ENCODE assay signal across 29 cellular contexts in the genomic region with DNA sequence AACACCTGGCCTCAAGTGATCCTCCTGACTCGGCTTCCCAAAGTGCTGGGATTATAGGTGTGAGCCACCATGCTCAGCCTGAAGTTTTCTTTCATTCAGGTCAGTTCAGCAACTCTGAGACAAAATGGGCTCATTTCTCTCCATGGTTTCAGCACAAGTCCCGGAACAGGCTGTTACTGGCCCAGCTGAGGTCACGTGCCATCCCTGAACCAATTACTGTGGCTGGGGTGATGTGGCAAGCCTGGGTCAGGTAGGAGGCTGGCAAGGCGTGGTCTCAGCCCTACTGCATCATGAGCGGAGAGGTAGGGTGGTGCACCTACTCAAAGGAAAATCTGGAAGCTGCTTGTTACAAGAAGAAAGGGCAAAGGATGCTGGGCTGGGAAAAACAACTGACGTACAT.
"Had no signal": no experiment of that assay in that cellular context is flagged by ENCODE, and none has a peak within 500 bp of the region (broad histone marks: within the 10 kb centered on the region; RNA-seq: fewer than 3 reads in every experiment).

No MANE protein-coding gene starts in this region.

- H3K4me3 ChIP-seq: colonic mucosa, esophagus muscularis mucosa, heart right ventricle, left lung, mucosa of descending colon, prostate gland, right atrium auricular region, sigmoid colon, transverse colon, upper lobe of right lung, uterus had no signal

- H3K4me3 Mint-ChIP-seq: dendritic cell treated with granulocyte-macrophage colony-stimulating factor and Interleukin-4, amounts not matched to agents 40 ng/mL and 50 ng/mL, for 4 days; mesothelial cell of epicardium; naive B cell; natural killer cell treated with Interleukin-12 subunit alpha and Interleukin-12 subunit beta and Interleukin-15 and Interleukin-18, amount 100 ng/mL, for 72 hours; neural crest cell; stimulated activated effector memory CD8-positive, alpha-beta T cell treated with anti-CD3 and anti-CD28 coated beads, Interleukin-12 subunit alpha, Interleukin-12 subunit beta, amount 100 ng/mL, for 72 hours had no signal

- H3K4me1 Mint-ChIP-seq: mesothelial cell of epicardium; stimulated activated effector memory CD8-positive, alpha-beta T cell treated with anti-CD3 and anti-CD28 coated beads, Interleukin-12 subunit alpha, Interleukin-12 subunit beta, amount 100 ng/mL, for 72 hours had no signal

- DNase-seq: colonic mucosa; effector CD8-positive, alpha-beta T cell; foreskin melanocyte; glutamatergic neuron; heart right ventricle; hippocampal formation; left cardiac atrium; left lung; mesenchymal stem cell; mucosa of descending colon; naive B cell; sigmoid colon; stimulated activated CD4-positive, alpha-beta T cell treated with anti-CD3 and anti-CD28 coated beads, Interleukin-2, amount 100 ng/mL, for 24 hours; stimulated activated CD4-positive, alpha-beta T cell treated with anti-CD3 and anti-CD28 coated beads, Interleukin-4, amount 100 ng/mL, for 24 hours; stimulated activated naive CD8-positive, alpha-beta T cell treated with anti-CD3 and anti-CD28 coated beads, Interleukin-15, Interleukin-2, amounts not matched to agents 100 U/mL and 50 U/mL, for 24 hours; substantia nigra; transverse colon; upper lobe of right lung; uterus had no signal

- H3K9me3 ChIP-seq: colonic mucosa, esophagus muscularis mucosa, heart right ventricle, left lung, mucosa of descending colon, prostate gland, right atrium auricular region, sigmoid colon, transverse colon, upper lobe of right lung, uterus had no signal

- H3K27ac Mint-ChIP-seq: dendritic cell treated with granulocyte-macrophage colony-stimulating factor and Interleukin-4, amounts not matched to agents 40 ng/mL and 50 ng/mL, for 4 days; mesothelial cell of epicardium; natural killer cell treated with Interleukin-12 subunit alpha and Interleukin-12 subunit beta and Interleukin-15 and Interleukin-18, amount 100 ng/mL, for 72 hours; stimulated activated effector memory CD8-positive, alpha-beta T cell treated with anti-CD3 and anti-CD28 coated beads, Interleukin-12 subunit alpha, Interleukin-12 subunit beta, amount 100 ng/mL, for 72 hours had no signal

- H3K36me3 Mint-ChIP-seq: mesothelial cell of epicardium; natural killer cell treated with Interleukin-12 subunit alpha and Interleukin-12 subunit beta and Interleukin-15 and Interleukin-18, amount 100 ng/mL, for 72 hours; stimulated activated effector memory CD8-positive, alpha-beta T cell treated with anti-CD3 and anti-CD28 coated beads, Interleukin-12 subunit alpha, Interleukin-12 subunit beta, amount 100 ng/mL, for 72 hours had no signal

- H3K4me1 ChIP-seq: colonic mucosa, esophagus muscularis mucosa, heart right ventricle, left lung, prostate gland, sigmoid colon, transverse colon, upper lobe of right lung, uterus had no signal

- ATAC-seq: heart right ventricle; left cardiac atrium; left lung; mucosa of descending colon; stimulated activated effector memory CD8-positive, alpha-beta T cell treated with anti-CD3 and anti-CD28 coated beads, Interleukin-12 subunit alpha, Interleukin-12 subunit beta, amount 100 ng/mL, for 72 hours; stimulated activated naive CD8-positive, alpha-beta T cell treated with anti-CD3 and anti-CD28 coated beads, Interleukin-15, Interleukin-2, amounts not matched to agents 100 U/mL and 50 U/mL, for 24 hours; upper lobe of right lung had no signal

- H3K27me3 ChIP-seq: colonic mucosa, esophagus muscularis mucosa, heart right ventricle, left lung, right atrium auricular region, sigmoid colon, transverse colon, upper lobe of right lung, uterus had no signal

- FAIRE-seq: endothelial cell of umbilical vein, islet of Langerhans had no signal

- H3K27ac ChIP-seq: colonic mucosa, esophagus muscularis mucosa, heart right ventricle, left lung, prostate gland, right atrium auricular region, sigmoid colon, transverse colon, upper lobe of right lung, uterus had no signal

- H3K9me3 Mint-ChIP-seq: dendritic cell treated with granulocyte-macrophage colony-stimulating factor and Interleukin-4, amounts not matched to agents 40 ng/mL and 50 ng/mL, for 4 days; mesothelial cell of epicardium; natural killer cell treated with Interleukin-12 subunit alpha and Interleukin-12 subunit beta and Interleukin-15 and Interleukin-18, amount 100 ng/mL, for 72 hours; neural crest cell had no signal

- H3K36me3 ChIP-seq: colonic mucosa, esophagus muscularis mucosa, heart right ventricle, left lung, prostate gland, right atrium auricular region, sigmoid colon, transverse colon, upper lobe of right lung, uterus had no signal
